ENCODE assay signal across 14 cellular contexts in genomic region chr1:91553196-91553595, GRCh38. TPM values are rescaled to one million over a fixed set of nuclear protein-coding genes. Genes with fewer than 3 reads are reported as not detected.
DNase-seq lines count a peak whose midpoint lies in the region; ATAC-seq and TF ChIP-seq lines count a peak whose summit lies in the region.
"Had no signal": no experiment of that assay in that cellular context is flagged by ENCODE, and none has a peak within 500 bp of the region (broad histone marks: within the 10 kb centered on the region; RNA-seq: fewer than 3 reads in every experiment).

No MANE protein-coding gene starts in this region.

- intact Hi-C loops in heart left ventricle (cut with DNase I) (loop anchor here in 1 of 10 donors (10.0 kb wide), 1 partner anchor 332 kb away; the partner anchor contains the start of gene TGFBR3), cardiac septum (cut with DNase I) (no loop called here), mammary epithelial cell (cut with micrococcal nuclease) (no loop called here), lower lobe of right lung (cut with DNase I) (no loop called here), aorta (cut with DNase I) (no loop called here)

- no peak for TF ChIP-seq POLR2A in heart left ventricle (IDR thresholded peaks at IDR 0.05)

- ATAC-seq in heart left ventricle (peak in 3 of 4 donors; percentile 43 to 77 (median 72)), lower lobe of right lung (peak; percentile 52 to 73), aorta (ENCODE audit: low FRiP score) (peak; percentile 85), GM18873 (IDR thresholded peaks at IDR 0.05; ENCODE audit: low FRiP score, unreplicated experiment) (no peak)
- no peak for ATAC-seq in activated CD8-positive, alpha-beta T cell treated with anti-CD3 and anti-CD28 coated beads, Interleukin-2, amount 10 ng/mL, durations not matched to agents 7 days and 5 days
- ATAC-seq: GM12878 had no signal

- no peaks in the 10 kb centered on the region for H3K27me3 Mint-ChIP-seq in activated CD8-positive, alpha-beta T cell treated with anti-CD3 and anti-CD28 coated beads, Interleukin-2, amount 10 ng/mL, durations not matched to agents 7 days and 5 days (ENCODE audit: low read depth)

- peaks cover 10% of the 10 kb centered on the region for H3K9me3 Mint-ChIP-seq in activated CD8-positive, alpha-beta T cell treated with anti-CD3 and anti-CD28 coated beads, Interleukin-2, amount 10 ng/mL, durations not matched to agents 7 days and 5 days (ENCODE audit: insufficient read depth)

- H3K27ac ChIP-seq in heart left ventricle, result peak overlapping the region in 1 of 12 donors; percentile 15
- no peak overlapping the region for H3K27ac ChIP-seq in mammary epithelial cell (ENCODE audit: insufficient read depth, low read depth, low read length)
- H3K27ac ChIP-seq in lower lobe of right lung, result peak overlapping the region; percentile 40
- H3K27ac ChIP-seq in aorta (ENCODE audit: low read depth in 1 of 2, low read length in 2 of 2), result peak overlapping the region in 1 of 2 donors; percentile 32
- H3K27ac ChIP-seq: PC-9, VCaP had no signal

- no TSS peak for BruUV-seq in mammary epithelial cell (replicated peaks; lab: Mats Ljungman, UMichigan)

- no peak overlapping the region for H3K4me2 ChIP-seq in mammary epithelial cell (ENCODE audit: insufficient read depth, low read depth, low read length)
- H3K4me2 ChIP-seq: PC-9 had no signal

- peaks cover 23% of the 10 kb centered on the region for H3K36me3 Mint-ChIP-seq in activated CD8-positive, alpha-beta T cell treated with anti-CD3 and anti-CD28 coated beads, Interleukin-2, amount 10 ng/mL, durations not matched to agents 7 days and 5 days (ENCODE audit: low read depth)

- no peak overlapping the region for H3K4me3 Mint-ChIP-seq in activated CD8-positive, alpha-beta T cell treated with anti-CD3 and anti-CD28 coated beads, Interleukin-2, amount 10 ng/mL, durations not matched to agents 7 days and 5 days
- H3K4me3 Mint-ChIP-seq: B cell had no signal

- no peak for DNase-seq in heart left ventricle
- DNase-seq in cardiac septum (ENCODE audit: low spot score), result no peak
- DNase-seq in mammary epithelial cell, result peak; percentile 65
- DNase-seq in lower lobe of right lung, result no peak
- no peak for DNase-seq in aorta
- no peak for DNase-seq in NCI-H526 treated with DMSO at 0.1 percent for 48 hours (lab: John Stamatoyannopoulos, UW)
- no peak for DNase-seq in activated CD8-positive, alpha-beta T cell treated with anti-CD3 and anti-CD28 coated beads, Interleukin-2, amount 10 ng/mL, durations not matched to agents 7 days and 5 days
- DNase-seq: effector CD8-positive, alpha-beta T cell; NCI-H1436 treated with DMSO at 0.1 percent for 48 hours had no signal

- dilution Hi-C loops in mammary epithelial cell (cut with HindIII; ENCODE audit: low sequenced_read_pairs), result no loop called here

- CTCF ChIA-PET in mammary epithelial cell (lab: Charles Lee; ENCODE audit: low non-redundant PET), result no interaction called here
- CTCF ChIA-PET in activated CD8-positive, alpha-beta T cell treated with anti-CD3 and anti-CD28 coated beads, Interleukin-2, amount 10 ng/mL, durations not matched to agents 7 days and 5 days (lab: Charles Lee), result interaction anchor here (1.0 to 1.3 kb wide), 2 partner anchors 12 to 53 kb away, joined by 3 read pairs; partner anchors contain the start of gene CDC7

- in situ Hi-C loops in mammary epithelial cell (cut with MboI; ENCODE audit: low sequenced_read_pairs in 2 of 2), result no loop called here

- WGBS in heart left ventricle, 4 donors, result 78 to 90% (median 79%) methylated on average over 3 of the region's 3 CpGs
- WGBS in mammary epithelial cell (ENCODE audit: low coverage, missing lambda C conversion rate), result 14% methylated on average over 3 of the region's 3 CpGs
- 6 to 13% methylated on average over 3 of the region's 3 CpGs for WGBS in aorta, 2 donors

- H3K4me3 ChIP-seq in heart left ventricle (no peak overlapping the region), mammary epithelial cell (replicated peaks in 1 of 3; ENCODE audit: insufficient read depth in 1 of 3, low read depth in 2 of 3, low read length in 3 of 3) (no peak overlapping the region), lower lobe of right lung (no peak overlapping the region), aorta (ENCODE audit: low read length in 2 of 2) (no peak overlapping the region)
- H3K4me3 ChIP-seq: GM12878, PC-9 had no signal

- H4K20me1 ChIP-seq in mammary epithelial cell (ENCODE audit: insufficient read depth, low read length), result no peaks in the 10 kb centered on the region

- no peak overlapping the region for H3K27ac Mint-ChIP-seq in activated CD8-positive, alpha-beta T cell treated with anti-CD3 and anti-CD28 coated beads, Interleukin-2, amount 10 ng/mL, durations not matched to agents 7 days and 5 days
- H3K27ac Mint-ChIP-seq: B cell had no signal

- no peaks in the 10 kb centered on the region for H3K79me2 ChIP-seq in mammary epithelial cell (ENCODE audit: insufficient read depth, low read length)

- H3K4me1 ChIP-seq in heart left ventricle (peaks cover 0 to 53% (median 0%) of the 10 kb centered on the region in 12 donors), mammary epithelial cell (ENCODE audit: insufficient read depth, low read length) (no peaks in the 10 kb centered on the region), lower lobe of right lung (peaks cover 25% of the 10 kb centered on the region), aorta (ENCODE audit: control insufficient read depth in 1 of 2, insufficient read depth in 2 of 2, low read length in 2 of 2) (peaks cover 0 to 2% of the 10 kb centered on the region in 2 donors)

- POLR2A ChIA-PET in activated CD8-positive, alpha-beta T cell treated with anti-CD3 and anti-CD28 coated beads, Interleukin-2, amount 10 ng/mL, durations not matched to agents 7 days and 5 days (lab: Charles Lee), result no interaction called here

- H2AFZ ChIP-seq in mammary epithelial cell (ENCODE audit: low read depth, low read length), result no peak overlapping the region
- H2AFZ ChIP-seq: PC-9 had no signal

- TF ChIP-seq CTCF in heart left ventricle (IDR thresholded peaks at IDR 0.05) (no peak), mammary epithelial cell (conservative IDR thresholded peaks at IDR 0.05 in 1 of 2, IDR thresholded peaks at IDR 0.05 in 1 of 2; ENCODE audit: extremely low read depth in 1 of 2, insufficient read depth in 1 of 2, low read depth in 1 of 2, low read length in 2 of 2) (no peak), lower lobe of right lung (IDR thresholded peaks at IDR 0.05) (no peak)

- no peaks in the 10 kb centered on the region for H3K27me3 ChIP-seq in heart left ventricle
- peaks cover 5% of the 10 kb centered on the region for H3K27me3 ChIP-seq in mammary epithelial cell (ENCODE audit: insufficient read depth, low read length)
- H3K27me3 ChIP-seq in lower lobe of right lung (ENCODE audit: low read depth), result no peaks in the 10 kb centered on the region
- no peaks in the 10 kb centered on the region for H3K27me3 ChIP-seq in aorta (ENCODE audit: control insufficient read depth in 1 of 2, insufficient read depth in 2 of 2, low read length in 1 of 2)

- H3K36me3 ChIP-seq in heart left ventricle (no peaks in the 10 kb centered on the region), mammary epithelial cell (ENCODE audit: insufficient read depth, low read length) (no peaks in the 10 kb centered on the region), lower lobe of right lung (no peaks in the 10 kb centered on the region), aorta (ENCODE audit: control insufficient read depth in 1 of 2, insufficient read depth in 2 of 2, low read length in 1 of 2) (no peaks in the 10 kb centered on the region)

- no peaks in the 10 kb centered on the region for H3K9me3 ChIP-seq in heart left ventricle
- no peaks in the 10 kb centered on the region for H3K9me3 ChIP-seq in mammary epithelial cell (replicated peaks; ENCODE audit: insufficient read depth, low read length)
- H3K9me3 ChIP-seq in lower lobe of right lung, result no peaks in the 10 kb centered on the region
- H3K9me3 ChIP-seq in aorta (ENCODE audit: control insufficient read depth, low read length), result no peaks in the 10 kb centered on the region

- H3K4me1 Mint-ChIP-seq in activated CD8-positive, alpha-beta T cell treated with anti-CD3 and anti-CD28 coated beads, Interleukin-2, amount 10 ng/mL, durations not matched to agents 7 days and 5 days (ENCODE audit: low read depth), result peaks cover 94% of the 10 kb centered on the region

- H3K9ac ChIP-seq in mammary epithelial cell (ENCODE audit: insufficient read depth, low read length), result no peak overlapping the region

RNA-seq across cellular contexts. Expression of gene CDC7, which starts 52.5 kb away (rescaled TPM):
- total RNA-seq in heart left ventricle, result 1 to 10 TPM in 4 of 9 donors, under 1 TPM in 5; 0.36 to 6.3 (median 0.97) TPM
- polyA plus RNA-seq in heart left ventricle, result 1 to 10 TPM in 1 of 2 donors, under 1 TPM in 1; 0.30 to 1.2 TPM
- 1.6 TPM for total RNA-seq in cardiac septum
- 1 to 10 TPM; 2.8 to 7.6 TPM for total RNA-seq in mammary epithelial cell
- 4.1 TPM for polyA plus RNA-seq in mammary epithelial cell
- polyA minus RNA-seq in mammary epithelial cell, result 5.6 TPM
- 3.4 TPM for total RNA-seq in lower lobe of right lung
- total RNA-seq in aorta, result 1 to 10 TPM; 1.6 to 3.9 TPM
- under 1 TPM; 0.13 to 0.87 TPM for polyA plus RNA-seq in aorta
- 10 to 100 TPM; 26.5 to 27.7 TPM for total RNA-seq in activated CD8-positive, alpha-beta T cell treated with anti-CD3 and anti-CD28 coated beads, Interleukin-2, amount 10 ng/mL, durations not matched to agents 7 days and 5 days

Comparison
In these comparisons a context has a peak if more than half of its experiments do, and no peak if none do; other contexts are left out.
1. ATAC-seq: peak in heart left ventricle (3 of 4), lower lobe of right lung (2 of 2) and aorta (single experiment); none in GM18873 (single experiment) and activated CD8-positive, alpha-beta T cell treated with anti-CD3 and anti-CD28 coated beads, Interleukin-2, amount 10 ng/mL, durations not matched to agents 7 days and 5 days (single experiment).